Comparison of ENCODE assay signal across 22 cellular contexts in genomic region chr10:47243356-47243755, GRCh38. TPM values are rescaled to one million over a fixed set of nuclear protein-coding genes. Genes with fewer than 3 reads are reported as not detected.
"Had no signal": no experiment of that assay in that cellular context is flagged by ENCODE, and none has a peak within 500 bp of the region (broad histone marks: within the 10 kb centered on the region; RNA-seq: fewer than 3 reads in every experiment).

No MANE protein-coding gene starts in this region.

- H3K27me3 Mint-ChIP-seq: natural killer cell treated with Interleukin-12 subunit alpha and Interleukin-12 subunit beta and Interleukin-15 and Interleukin-18, amount 100 ng/mL, for 72 hours; stimulated activated memory B cell treated with anti-CD40 and anti-IgM and Interleukin-4, amounts not matched to agents 10 μg/mL and 1 μg/mL and 100 μg/mL, for 72 hours had no signal

- H3K27ac ChIP-seq: epithelial cell of prostate, gastrocnemius medialis, prostate gland, right atrium auricular region, vagina had no signal

- H3K36me3 Mint-ChIP-seq: memory B cell; mesothelial cell of epicardium; naive B cell; natural killer cell treated with Interleukin-12 subunit alpha and Interleukin-12 subunit beta and Interleukin-15 and Interleukin-18, amount 100 ng/mL, for 72 hours; stimulated activated memory B cell treated with anti-CD40 and anti-IgM and Interleukin-4, amounts not matched to agents 10 μg/mL and 1 μg/mL and 100 μg/mL, for 72 hours had no signal

- H3K27me3 ChIP-seq: gastrocnemius medialis, right atrium auricular region, vagina had no signal

- H3K27ac Mint-ChIP-seq: memory B cell; mesothelial cell of epicardium; natural killer cell treated with Interleukin-12 subunit alpha and Interleukin-12 subunit beta and Interleukin-15 and Interleukin-18, amount 100 ng/mL, for 72 hours; stimulated activated memory B cell treated with anti-CD40 and anti-IgM and Interleukin-4, amounts not matched to agents 10 μg/mL and 1 μg/mL and 100 μg/mL, for 72 hours had no signal

- H3K9me3 Mint-ChIP-seq: memory B cell; mesothelial cell of epicardium; naive B cell; natural killer cell treated with Interleukin-12 subunit alpha and Interleukin-12 subunit beta and Interleukin-15 and Interleukin-18, amount 100 ng/mL, for 72 hours; neural crest cell; stimulated activated memory B cell treated with anti-CD40 and anti-IgM and Interleukin-4, amounts not matched to agents 10 μg/mL and 1 μg/mL and 100 μg/mL, for 72 hours had no signal

- H3K36me3 ChIP-seq: gastrocnemius medialis, prostate gland, right atrium auricular region, vagina had no signal

- DNase-seq: cortex of kidney; foreskin fibroblast; mucosa of descending colon; naive B cell; stimulated activated CD4-positive, alpha-beta T cell treated with anti-CD3 and anti-CD28 coated beads, Interleukin-4, amount 100 ng/mL, for 4 hours; stimulated activated naive CD8-positive, alpha-beta T cell treated with anti-CD3 and anti-CD28 coated beads, Interleukin-15, Interleukin-2, amounts not matched to agents 100 U/mL and 50 U/mL, for 24 hours; trophoblast cell had no signal

- H3K4me1 ChIP-seq: gastrocnemius medialis, prostate gland, right atrium auricular region, vagina had no signal

- H3K4me3 ChIP-seq: gastrocnemius medialis, lung, mucosa of descending colon, prostate gland, right atrium auricular region, vagina had no signal

- H3K9me3 ChIP-seq: gastrocnemius medialis, mucosa of descending colon, prostate gland, right atrium auricular region, vagina had no signal

- H3K4me3 Mint-ChIP-seq: memory B cell; mesothelial cell of epicardium; naive B cell; natural killer cell treated with Interleukin-12 subunit alpha and Interleukin-12 subunit beta and Interleukin-15 and Interleukin-18, amount 100 ng/mL, for 72 hours; neural crest cell; stimulated activated memory B cell treated with anti-CD40 and anti-IgM and Interleukin-4, amounts not matched to agents 10 μg/mL and 1 μg/mL and 100 μg/mL, for 72 hours had no signal

RNA-seq across cellular contexts. Expression of gene GDF10, which starts 56.6 kb away (rescaled TPM):
- total RNA-seq: dermis microvascular lymphatic vessel endothelial cell; esophagus mucosa; glomerular endothelial cell; natural killer cell treated with Interleukin-12 subunit alpha and Interleukin-12 subunit beta and Interleukin-15 and Interleukin-18, amount 100 ng/mL, for 72 hours had no signal
- polyA plus RNA-seq: keratinocyte had no signal
